8 cellular contexts compared by ENCODE assay signal in the genomic region with DNA sequence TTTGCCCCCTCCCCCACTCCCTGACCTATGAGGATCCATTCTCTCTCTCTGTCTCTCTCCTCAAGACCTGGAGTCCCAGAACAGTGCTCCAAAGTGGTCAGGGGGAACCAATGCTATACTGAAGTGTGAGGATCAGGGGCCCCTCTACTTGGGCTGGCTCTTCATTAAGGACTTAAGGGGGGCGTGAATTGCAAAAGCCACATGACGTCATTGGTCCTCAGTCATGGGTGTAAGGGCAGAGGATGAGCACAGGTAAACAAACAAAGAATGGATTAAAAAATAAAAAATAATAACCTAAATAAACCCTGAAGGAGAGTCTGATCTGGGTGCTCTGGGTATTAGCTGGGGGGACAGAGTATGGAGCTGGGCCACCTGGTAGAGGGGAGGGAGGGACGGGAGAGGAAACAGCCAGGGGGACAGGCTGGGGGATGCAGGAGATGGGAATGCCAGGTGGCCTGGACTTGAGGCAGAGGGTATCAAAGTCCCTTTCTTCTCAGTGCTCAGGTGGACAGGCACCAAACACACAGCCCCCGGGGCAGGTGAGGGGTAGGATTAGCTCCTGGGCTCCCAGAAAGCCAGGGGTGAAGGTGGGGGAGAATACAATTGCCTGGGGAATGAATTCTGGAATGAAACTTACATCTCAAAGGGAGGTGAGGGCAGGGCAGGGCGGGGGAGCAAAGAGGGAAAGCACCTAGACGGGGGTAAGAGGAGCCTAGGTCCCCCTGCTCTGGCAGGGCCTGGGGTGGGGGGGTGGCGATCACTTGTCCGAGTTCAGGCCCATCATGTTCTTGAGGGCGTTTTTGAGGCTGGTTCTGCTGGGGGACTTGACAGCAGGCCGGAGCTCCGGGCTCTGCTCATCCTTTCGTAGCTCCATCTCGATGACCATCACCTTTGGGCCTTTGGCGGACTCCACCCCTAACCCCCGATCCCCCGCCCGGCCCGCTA. TPM values are rescaled to one million over a fixed set of nuclear protein-coding genes. Genes with fewer than 3 reads are reported as not detected.
DNase-seq lines count a peak whose midpoint lies in the region; ATAC-seq, FAIRE-seq and TF ChIP-seq lines count a peak whose summit lies in the region.

No MANE protein-coding gene starts in this region.

- TF ChIP-seq POLR2A in Peyer's patch (IDR thresholded peaks at IDR 0.05): no peak
- no peak for TF ChIP-seq POLR2A in esophagus muscularis mucosa (IDR thresholded peaks at IDR 0.05; ENCODE audit: low read depth)

- no peaks in the 10 kb centered on the region for H3K9me3 ChIP-seq in ES-I3 (ENCODE audit: control insufficient read depth, insufficient read depth, low read length)
- no peaks in the 10 kb centered on the region for H3K9me3 ChIP-seq in Peyer's patch
- no peaks in the 10 kb centered on the region for H3K9me3 ChIP-seq in esophagus muscularis mucosa
- no peaks in the 10 kb centered on the region for H3K9me3 ChIP-seq in pancreas

- no peak for TF ChIP-seq EP300 in esophagus muscularis mucosa (IDR thresholded peaks at IDR 0.05)

- H3K4me1 ChIP-seq in ES-I3 (ENCODE audit: insufficient read depth, low read length): peaks cover 23% of the 10 kb centered on the region
- H3K4me1 ChIP-seq in Peyer's patch: peaks cover 0 to 16% (median 4%) of the 10 kb centered on the region in 4 donors
- peaks cover 20 to 36% (median 32%) of the 10 kb centered on the region in 4 donors for H3K4me1 ChIP-seq in esophagus muscularis mucosa
- H3K4me1 ChIP-seq in pancreas: peaks cover 0 to 13% (median 0%) of the 10 kb centered on the region in 3 donors

- peak overlapping the region; percentile 83; the same call in 1 of the 2 replicates for H3K9ac ChIP-seq in ES-I3 (ENCODE audit: low read depth, low read length)

- no peak for FAIRE-seq in pancreas (lab: Jason Lieb, UNC)
- no peak for FAIRE-seq in RCC 7860 (lab: Jason Lieb, UNC)

- DNase-seq in Peyer's patch (no peak), esophagus muscularis mucosa (ENCODE audit: extremely low spot score) (no peak), pancreas (peak in 2 of 6 donors; percentile 16 to 34), RCC 7860 (ENCODE audit: low spot score) (no peak)

- 15% methylated on average over 18 of the region's 18 CpGs for WGBS in esophagus muscularis mucosa
- 13 to 14% methylated on average over 18 of the region's 18 CpGs for WGBS in pancreas, 2 donors

- TF ChIP-seq CTCF in Peyer's patch (IDR thresholded peaks at IDR 0.05) (no peak), esophagus muscularis mucosa (IDR thresholded peaks at IDR 0.05) (no peak), pancreas (IDR thresholded peaks at IDR 0.05) (no peak)

- H3K36me3 ChIP-seq in ES-I3 (ENCODE audit: insufficient read depth, low read length): no peaks in the 10 kb centered on the region
- H3K36me3 ChIP-seq in Peyer's patch: no peaks in the 10 kb centered on the region
- no peaks in the 10 kb centered on the region for H3K36me3 ChIP-seq in esophagus muscularis mucosa
- no peaks in the 10 kb centered on the region for H3K36me3 ChIP-seq in pancreas

- H3K27ac ChIP-seq in Peyer's patch (peak overlapping the region; percentile 60 to 83 (median 72)), esophagus muscularis mucosa (replicated peaks in 1 of 4) (peak overlapping the region; percentile 35 to 66 (median 50)), pancreas (peak overlapping the region in 2 of 4 donors; percentile 13 to 37)

- intact Hi-C loops in esophagus muscularis mucosa (cut with DNase I): loop anchor here (5.0 kb wide), 2 partner anchors 72 to 78 kb away; partner anchors contain the start of gene TOMM40L
- intact Hi-C loops in pancreas (cut with DNase I): no loop called here

- H3K4me3 ChIP-seq in Peyer's patch: peak overlapping the region; percentile 58 to 77 (median 73)
- peak overlapping the region; percentile 65 to 84 (median 70) for H3K4me3 ChIP-seq in esophagus muscularis mucosa
- peak overlapping the region; percentile 45 to 71 (median 70) for H3K4me3 ChIP-seq in pancreas

- no peaks in the 10 kb centered on the region for H3K27me3 ChIP-seq in Peyer's patch
- peaks cover 0 to 7% (median 0%) of the 10 kb centered on the region in 4 donors for H3K27me3 ChIP-seq in esophagus muscularis mucosa
- H3K27me3 ChIP-seq in pancreas: no peaks in the 10 kb centered on the region

- ATAC-seq in pancreas (peak; percentile 2 to 15 (median 6)), GM18907 (IDR thresholded peaks at IDR 0.05; ENCODE audit: unreplicated experiment) (no peak), GM19035 (IDR thresholded peaks at IDR 0.05; ENCODE audit: unreplicated experiment) (no peak), GM18517 (IDR thresholded peaks at IDR 0.05; ENCODE audit: unreplicated experiment) (no peak)

RNA-seq across cellular contexts. Expression of gene MPZ, which starts 4.6 kb away (rescaled TPM):
- total RNA-seq in Peyer's patch (1 to 10 TPM in 3 of 4 donors, not detected in 1; 1.5 to 3.3 (median 2.3) TPM), esophagus muscularis mucosa (10 to 100 TPM in 3 of 4 donors, 1 to 10 TPM in 1; 7.5 to 18.4 (median 17.6) TPM), pancreas (1 to 10 TPM in 4 of 6 donors, under 1 TPM in 2; 0.51 to 2.1 (median 1.4) TPM)
- polyA plus RNA-seq in pancreas: 1 to 10 TPM; 1.3 to 2.8 TPM

RNA-seq across cellular contexts. Expression of gene SDHC, which starts 9.0 kb away (rescaled TPM):
- 10 to 100 TPM; 33.3 to 85.5 (median 60.6) TPM for total RNA-seq in Peyer's patch
- total RNA-seq in esophagus muscularis mucosa: 10 to 100 TPM; 18.7 to 64.8 (median 30.1) TPM
- 10 to 100 TPM; 38.7 to 91.4 (median 58.8) TPM for total RNA-seq in pancreas
- polyA plus RNA-seq in pancreas: 10 to 100 TPM; 18.2 to 64.6 TPM

RNA-seq across cellular contexts. Expression of gene PCP4L1, which starts 46.7 kb away (rescaled TPM):
- total RNA-seq in Peyer's patch: not detected
- 10 to 100 TPM in 1 of 4 donors, 1 to 10 TPM in 3; 3.3 to 12.7 (median 6.7) TPM for total RNA-seq in esophagus muscularis mucosa
- under 1 TPM in 3 of 6 donors, not detected in 3; 0.08 to 0.23 (median 0.13) TPM for total RNA-seq in pancreas
- polyA plus RNA-seq in pancreas: under 1 TPM in 1 of 2 donors, not detected in 1; 0.15 TPM

Comparison
In these comparisons a context has a peak if more than half of its experiments do, and no peak if none do; other contexts are left out.
1. ATAC-seq: peak in pancreas (4 of 4); none in GM18907 (single experiment), GM19035 (single experiment) and GM18517 (single experiment).
2. Peak in every context shown above with its lines, with median percentiles within 50 percentile points of each other: H3K4me3 ChIP-seq.